In genomic region chr20:17856024-17856564, GRCh38 we compare ENCODE assay signal across 8 cellular contexts.
DNase-seq lines count a peak whose midpoint lies in the region; ATAC-seq and TF ChIP-seq lines count a peak whose summit lies in the region.

No MANE protein-coding gene starts in this region.

- ATAC-seq in GM19351 (IDR thresholded peaks at IDR 0.05; ENCODE audit: unreplicated experiment): peak; percentile 76
- ATAC-seq in HG03196 (IDR thresholded peaks at IDR 0.05; ENCODE audit: unreplicated experiment): peak; percentile 81
- ATAC-seq in activated B cell treated with CpG ODN at 0.5 μM for 24 hours (ENCODE audit: low read depth): peak; percentile 90

- CTCF ChIA-PET in activated B cell treated with CpG ODN at 0.5 μM for 24 hours (lab: Charles Lee): interaction anchor here (0.7 to 1.9 kb wide), 4 partner anchors 22 to 83 kb away, joined by 3 to 7 read pairs (median 4); no protein-coding TSS in a partner anchor

- peak overlapping the region; percentile 65 for H3K4me3 Mint-ChIP-seq in activated B cell treated with CpG ODN at 0.5 μM for 24 hours

- peaks cover 0 to 13% (median 0%) of the 10 kb centered on the region in 11 experiments; a peak in 1 of 22 replicates for H4K20me1 ChIP-seq in BLaER1 treated with 17β-estradiol and CSF1 and Interleukin-3, amounts not matched to agents 10 nM and 100 nM

- no peaks in the 10 kb centered on the region for H3K9me3 Mint-ChIP-seq in activated B cell treated with CpG ODN at 0.5 μM for 24 hours

- peaks cover 0 to 29% (median 0%) of the 10 kb centered on the region in 11 experiments; a peak in 4 of 22 replicates for H3K27me3 ChIP-seq in BLaER1 treated with 17β-estradiol and CSF1 and Interleukin-3, amounts not matched to agents 10 nM and 100 nM

- peak overlapping the region in 5 of 11 experiments; percentile 38 to 69 (median 41); a peak in 7 of 22 replicates for H3K9ac ChIP-seq in BLaER1 treated with 17β-estradiol and CSF1 and Interleukin-3, amounts not matched to agents 10 nM and 100 nM

- H3K9me3 ChIP-seq in BLaER1 treated with 17β-estradiol and CSF1 and Interleukin-3, amounts not matched to agents 10 nM and 100 nM (replicated peaks in 1 of 11): peaks cover 0 to 8% (median 0%) of the 10 kb centered on the region in 11 experiments; a peak in 5 of 22 replicates

- intact Hi-C loops in activated B cell treated with CpG ODN at 0.5 μM for 24 hours (cut with micrococcal nuclease): loop anchor here (1.0 kb wide), 4 partner anchors 10 to 174 kb away; partner anchors contain the start of gene RRBP1

- H3K4me1 ChIP-seq in BLaER1 treated with 17β-estradiol and CSF1 and Interleukin-3, amounts not matched to agents 10 nM and 100 nM: peaks cover 31 to 72% (median 70%) of the 10 kb centered on the region in 10 experiments

- DNase-seq in activated B cell treated with CpG ODN at 0.5 μM for 24 hours: peak; percentile 56
- no peak for DNase-seq in caudate nucleus (lab: John Stamatoyannopoulos, UW)
- DNase-seq in activated CD8-positive, alpha-beta memory T cell treated with anti-CD3 and anti-CD28 coated beads for 24 hours: no peak
- DNase-seq in stimulated activated CD4-positive, alpha-beta T cell treated with anti-CD3 and anti-CD28 coated beads, Interleukin-4, amount 100 ng/mL, for 24 hours: no peak
- DNase-seq in AML-193 (lab: John Stamatoyannopoulos, UW): no peak

- peak overlapping the region; percentile 82 for H3K27ac Mint-ChIP-seq in activated B cell treated with CpG ODN at 0.5 μM for 24 hours

- no peak for TF ChIP-seq CTCF in activated B cell treated with CpG ODN at 0.5 μM for 24 hours (IDR thresholded peaks at IDR 0.05)

- POLR2A ChIA-PET in activated B cell treated with CpG ODN at 0.5 μM for 24 hours (lab: Charles Lee): interaction anchor here (0.6 to 1.7 kb wide), 6 partner anchors 8 to 284 kb away, joined by 3 to 9 read pairs (median 4); partner anchors contain the start of gene RRBP1

- H3K27me3 Mint-ChIP-seq in activated B cell treated with CpG ODN at 0.5 μM for 24 hours: no peaks in the 10 kb centered on the region

- no peak overlapping the region for H3K4me3 ChIP-seq in BLaER1 treated with 17β-estradiol and CSF1 and Interleukin-3, amounts not matched to agents 10 nM and 100 nM

- peaks cover 73% of the 10 kb centered on the region for H3K4me1 Mint-ChIP-seq in activated B cell treated with CpG ODN at 0.5 μM for 24 hours

- H3K4me2 ChIP-seq in BLaER1 treated with 17β-estradiol and CSF1 and Interleukin-3, amounts not matched to agents 10 nM and 100 nM: peak overlapping the region; percentile 38 to 98 (median 88)

- no peaks in the 10 kb centered on the region for H3K36me3 ChIP-seq in BLaER1 treated with 17β-estradiol and CSF1 and Interleukin-3, amounts not matched to agents 10 nM and 100 nM

- H3K27ac ChIP-seq in BLaER1 treated with 17β-estradiol and CSF1 and Interleukin-3, amounts not matched to agents 10 nM and 100 nM: peak overlapping the region in 8 of 11 experiments; percentile 39 to 87 (median 71); a peak in 16 of 22 replicates
- no peak overlapping the region for H3K27ac ChIP-seq in caudate nucleus (ENCODE audit: low read depth, low read length)

- no peaks in the 10 kb centered on the region for H3K36me3 Mint-ChIP-seq in activated B cell treated with CpG ODN at 0.5 μM for 24 hours (ENCODE audit: low read depth)
